Comparison of ENCODE assay signal across 23 cellular contexts in genomic region chr19:7372810-7373209, GRCh38.
"Had no signal": no experiment of that assay in that cellular context is flagged by ENCODE, and none has a peak within 500 bp of the region (broad histone marks: within the 10 kb centered on the region; RNA-seq: fewer than 3 reads in every experiment).

No MANE protein-coding gene starts in this region.

- H3K4me3 Mint-ChIP-seq: activated B cell treated with CpG ODN at 0.5 μM for 24 hours; activated CD8-positive, alpha-beta T cell treated with anti-CD3 and anti-CD28 coated beads for 36 hours; activated naive CD4-positive, alpha-beta T cell treated with anti-CD3 and anti-CD28 coated beads, Interleukin-2, amount 50 U/mL, for 24 hours; mesothelial cell of epicardium; natural killer cell; neural progenitor cell; stimulated activated naive CD8-positive, alpha-beta T cell treated with anti-CD3 and anti-CD28 coated beads, Interleukin-15, Interleukin-2, amounts not matched to agents 100 ng/mL and 50 ng/mL, for 24 hours; T-helper 2 cell treated with Interferon-gamma antibody and Interleukin-4, amounts not matched to agents 5 μg/mL and 100 μg/mL, for 36 hours had no signal

- DNase-seq: activated B cell treated with CpG ODN at 0.5 μM for 24 hours; activated CD4-positive, alpha-beta T cell treated with anti-CD3 and anti-CD28 coated beads, Interleukin-2, amount 50 U/mL, for 1 hour; activated CD8-positive, alpha-beta T cell treated with anti-CD3 and anti-CD28 coated beads for 36 hours; activated T-cell treated with anti-CD3 and anti-CD28 coated beads, Interleukin-2, amount 50 U/mL, for 48 hours; body of pancreas; dorsolateral prefrontal cortex; effector memory CD4-positive, alpha-beta T cell; head of caudate nucleus; hippocampal formation; left colon; natural killer cell; right cardiac atrium; spleen; stimulated activated CD4-positive, alpha-beta T cell treated with anti-CD3 and anti-CD28 coated beads, Interleukin-2, amount 100 ng/mL, for 48 hours; substantia nigra; T-cell; thyroid gland had no signal

- H3K4me1 ChIP-seq: body of pancreas, thyroid gland had no signal

- H3K4me2 ChIP-seq: neural progenitor cell had no signal

- H3K36me3 ChIP-seq: neural progenitor cell, thyroid gland had no signal

- H3K4me1 Mint-ChIP-seq: activated naive CD4-positive, alpha-beta T cell treated with anti-CD3 and anti-CD28 coated beads, Interleukin-2, amount 50 U/mL, for 24 hours; neural progenitor cell had no signal

- ATAC-seq: activated CD8-positive, alpha-beta T cell treated with anti-CD3 and anti-CD28 coated beads for 36 hours; body of pancreas; left colon; natural killer cell; right cardiac atrium; T-cell had no signal

- H3K36me3 Mint-ChIP-seq: natural killer cell, neural progenitor cell had no signal

- H3K27me3 ChIP-seq: body of pancreas, dorsolateral prefrontal cortex, neural progenitor cell, spleen, thyroid gland had no signal

- H3K27ac ChIP-seq: body of pancreas, dorsolateral prefrontal cortex, neural progenitor cell, spleen, thyroid gland had no signal

- H3K27ac Mint-ChIP-seq: activated T-helper 2 cell treated with anti-CD3 and anti-CD28 coated beads, Interferon-gamma antibody, Interleukin-2, Interleukin-4, amounts not matched to agents 10 μg/mL and 5 μg/mL and 100 μg/mL, durations not matched to agents 14 hours and 24 hours and 36 hours; mesothelial cell of epicardium; natural killer cell; neural progenitor cell; stimulated activated naive CD8-positive, alpha-beta T cell treated with anti-CD3 and anti-CD28 coated beads, Interleukin-15, Interleukin-2, amounts not matched to agents 100 ng/mL and 50 ng/mL, for 24 hours; T-helper 2 cell treated with Interferon-gamma antibody and Interleukin-4, amounts not matched to agents 5 μg/mL and 100 μg/mL, for 36 hours had no signal

- H3K27me3 Mint-ChIP-seq: activated B cell treated with CpG ODN at 0.5 μM for 24 hours; activated CD8-positive, alpha-beta T cell treated with anti-CD3 and anti-CD28 coated beads for 36 hours; activated naive CD4-positive, alpha-beta T cell treated with anti-CD3 and anti-CD28 coated beads, Interleukin-2, amount 50 U/mL, for 24 hours; stimulated activated naive CD8-positive, alpha-beta T cell treated with anti-CD3 and anti-CD28 coated beads, Interleukin-15, Interleukin-2, amounts not matched to agents 100 ng/mL and 50 ng/mL, for 24 hours; T-cell had no signal

- H3K9me3 Mint-ChIP-seq: activated B cell treated with CpG ODN at 0.5 μM for 24 hours; activated CD8-positive, alpha-beta T cell treated with anti-CD3 and anti-CD28 coated beads for 36 hours; activated naive CD4-positive, alpha-beta T cell treated with anti-CD3 and anti-CD28 coated beads, Interleukin-2, amount 50 U/mL, for 24 hours; activated T-helper 2 cell treated with anti-CD3 and anti-CD28 coated beads, Interferon-gamma antibody, Interleukin-2, Interleukin-4, amounts not matched to agents 10 μg/mL and 5 μg/mL and 100 μg/mL, durations not matched to agents 14 hours and 24 hours and 36 hours; mesothelial cell of epicardium; natural killer cell; neural progenitor cell; stimulated activated naive CD8-positive, alpha-beta T cell treated with anti-CD3 and anti-CD28 coated beads, Interleukin-15, Interleukin-2, amounts not matched to agents 100 ng/mL and 50 ng/mL, for 24 hours; T-cell; T-helper 2 cell treated with Interferon-gamma antibody and Interleukin-4, amounts not matched to agents 5 μg/mL and 100 μg/mL, for 36 hours had no signal

- H3K4me3 ChIP-seq: body of pancreas, dorsolateral prefrontal cortex, neural progenitor cell, spleen, thyroid gland had no signal

- H3K9ac ChIP-seq: neural progenitor cell had no signal

- H2AFZ ChIP-seq: neural progenitor cell had no signal

- H3K9me3 ChIP-seq: body of pancreas, spleen, thyroid gland had no signal
